ENCODE assay signal across 8 cellular contexts in genomic region chr17:28948873-28949184, GRCh38. TPM values are rescaled to one million over a fixed set of nuclear protein-coding genes. Genes with fewer than 3 reads are reported as not detected.
DNase-seq lines count a peak whose midpoint lies in the region; ATAC-seq and TF ChIP-seq lines count a peak whose summit lies in the region.

No MANE protein-coding gene starts in this region.

- H3K4me1 ChIP-seq in DND-41 (ENCODE audit: insufficient read depth, low read length): peaks cover 46% of the 10 kb centered on the region
- peaks cover 47% of the 10 kb centered on the region for H3K4me1 ChIP-seq in Panc1 (ENCODE audit: control insufficient read depth, insufficient read depth, low read length)

- H3K27ac Mint-ChIP-seq in osteocyte (ENCODE audit: unreplicated experiment): peak overlapping the region; percentile 96

- H2AFZ ChIP-seq in DND-41 (ENCODE audit: low read depth, low read length): peak overlapping the region; percentile 62

- in situ Hi-C loops in Panc1 (cut with HindIII; ENCODE audit: low pct_unique_long_range_greater_than_20kb, low sequenced_read_pairs): no loop called here

- peaks cover 52% of the 10 kb centered on the region for H3K36me3 ChIP-seq in DND-41 (ENCODE audit: insufficient read depth, low read length)
- H3K36me3 ChIP-seq in Panc1 (ENCODE audit: control insufficient read depth, insufficient read depth, low read length): peaks cover 8% of the 10 kb centered on the region

- peaks cover 52% of the 10 kb centered on the region for H4K20me1 ChIP-seq in DND-41 (ENCODE audit: insufficient read depth, low read length)

- TF ChIP-seq CTCF in DND-41 (IDR thresholded peaks at IDR 0.05; ENCODE audit: borderline replicate concordance, extremely low read depth, low read length, poor library complexity, severe bottlenecking): no peak
- no peak for TF ChIP-seq CTCF in Panc1 (IDR thresholded peaks at IDR 0.05)
- no peak for TF ChIP-seq CTCF in osteocyte (IDR thresholded peaks at IDR 0.05)

- H3K27ac ChIP-seq in DND-41 (ENCODE audit: low read length): peak overlapping the region; percentile 79
- peak overlapping the region; percentile 93 for H3K27ac ChIP-seq in Panc1 (ENCODE audit: low read length)
- peak overlapping the region; percentile 98 for H3K27ac ChIP-seq in epithelial cell of prostate

- no TSS peak for BruUV-seq in Panc1 (replicated peaks; lab: Mats Ljungman, UMichigan)

- H3K9ac ChIP-seq in DND-41 (ENCODE audit: low read depth, low read length): peak overlapping the region; percentile 77

- H3K9me3 ChIP-seq in DND-41 (ENCODE audit: insufficient read depth, low read length, severe bottlenecking): no peaks in the 10 kb centered on the region
- no peaks in the 10 kb centered on the region for H3K9me3 ChIP-seq in Panc1 (ENCODE audit: control insufficient read depth, insufficient read depth, low read depth, low read length)

- peaks cover 43% of the 10 kb centered on the region for H3K4me1 Mint-ChIP-seq in osteocyte (ENCODE audit: unreplicated experiment)

- H3K4me3 ChIP-seq in DND-41 (ENCODE audit: low read depth in 1 of 2, low read length in 2 of 2) (peak overlapping the region; percentile 80 to 81), Panc1 (ENCODE audit: low read depth in 2 of 2, low read length in 2 of 2) (peak overlapping the region; percentile 80 to 86)

- intact Hi-C loops in Panc1 (cut with micrococcal nuclease; ENCODE audit: unreplicated experiment): no loop called here

- no peak for ATAC-seq in DND-41 (ENCODE audit: insufficient read depth, low read depth)
- ATAC-seq in Panc1: no peak
- ATAC-seq in GM21390 (IDR thresholded peaks at IDR 0.05; ENCODE audit: unreplicated experiment): no peak

- POLR2A ChIA-PET in Panc1 (lab: Charles Lee): interaction anchor here (0.7 kb wide), 1 partner anchor 11 kb away, joined by 5 read pairs; no protein-coding TSS in a partner anchor

- DNase-seq in DND-41 (no peak), Panc1 (ENCODE audit: low read depth, low spot score) (no peak), epithelial cell of prostate (ENCODE audit: low read depth, low spot score) (no peak), osteocyte (ENCODE audit: extremely low spot score, unreplicated experiment) (no peak), NCI-H2029 treated with DMSO at 0.1 percent for 48 hours (lab: John Stamatoyannopoulos, UW) (no peak), SHP77 (lab: John Stamatoyannopoulos, UW) (no peak), H4 (ENCODE audit: low spot score) (no peak)

- H3K4me2 ChIP-seq in DND-41 (ENCODE audit: insufficient read depth, low read length): peak overlapping the region; percentile 91

- no peaks in the 10 kb centered on the region for H3K9me3 Mint-ChIP-seq in osteocyte (ENCODE audit: unreplicated experiment)

- CTCF ChIA-PET in Panc1 (lab: Charles Lee): interaction anchor here (0.6 to 1.0 kb wide), 3 partner anchors 38 to 1852 kb away, joined by 3 to 9 read pairs (median 9); no protein-coding TSS in a partner anchor

- no peaks in the 10 kb centered on the region for H3K27me3 Mint-ChIP-seq in osteocyte (ENCODE audit: unreplicated experiment)

- peaks cover 74% of the 10 kb centered on the region for H3K79me2 ChIP-seq in DND-41 (ENCODE audit: insufficient read depth, low read length)

- no peaks in the 10 kb centered on the region for H3K27me3 ChIP-seq in DND-41 (ENCODE audit: insufficient read depth, low read length, poor library complexity)
- H3K27me3 ChIP-seq in Panc1 (ENCODE audit: control insufficient read depth, insufficient read depth, low read length): no peaks in the 10 kb centered on the region

- H3K4me3 Mint-ChIP-seq in osteocyte (ENCODE audit: unreplicated experiment): peak overlapping the region; percentile 89

- peaks cover 4% of the 10 kb centered on the region for H3K36me3 Mint-ChIP-seq in osteocyte (ENCODE audit: unreplicated experiment)

RNA-seq across cellular contexts. Expression of gene PHF12, which starts 2.5 kb away (rescaled TPM):
- total RNA-seq in Panc1 (2021; ENCODE audit: unreplicated experiment) (79.1 TPM), osteocyte (50.3 and 52.8 TPM in 2 replicates)
- polyA plus RNA-seq in Panc1 (2012; ENCODE audit: insufficient read length): 104 TPM
- 11.3 and 20.3 TPM in 2 replicates for total RNA-seq in H4 (2014; rRNA removed; shearing (Covaris generic))

RNA-seq across cellular contexts. Expression of gene DHRS13, which starts 46.0 kb away (rescaled TPM):
- total RNA-seq in Panc1 (2021; ENCODE audit: unreplicated experiment) (5.2 TPM), osteocyte (10.7 and 12.4 TPM in 2 replicates)
- 6.3 TPM for polyA plus RNA-seq in Panc1 (2012; ENCODE audit: insufficient read length)
- total RNA-seq in H4 (2014; rRNA removed; shearing (Covaris generic)): 12.3 and 16.1 TPM in 2 replicates

RNA-seq across cellular contexts. Expression of gene FLOT2, which starts 51.3 kb away (rescaled TPM):
- 110 TPM for total RNA-seq in Panc1 (2021; ENCODE audit: unreplicated experiment)
- polyA plus RNA-seq in Panc1 (2012; ENCODE audit: insufficient read length): 195 TPM
- 95.8 and 104 TPM in 2 replicates for total RNA-seq in osteocyte
- total RNA-seq in H4 (2014; rRNA removed; shearing (Covaris generic)): 15.5 and 21.3 TPM in 2 replicates

RNA-seq across cellular contexts. Expression of gene SEZ6, which starts 57.0 kb away (rescaled TPM):
- total RNA-seq in Panc1 (2021; ENCODE audit: unreplicated experiment) (not detected), osteocyte (not detected in 2 replicates)
- polyA plus RNA-seq in Panc1 (2012; ENCODE audit: insufficient read length): 0.38 TPM
- not detected in 2 replicates for total RNA-seq in H4 (2014; rRNA removed; shearing (Covaris generic))
